In the genomic region with DNA sequence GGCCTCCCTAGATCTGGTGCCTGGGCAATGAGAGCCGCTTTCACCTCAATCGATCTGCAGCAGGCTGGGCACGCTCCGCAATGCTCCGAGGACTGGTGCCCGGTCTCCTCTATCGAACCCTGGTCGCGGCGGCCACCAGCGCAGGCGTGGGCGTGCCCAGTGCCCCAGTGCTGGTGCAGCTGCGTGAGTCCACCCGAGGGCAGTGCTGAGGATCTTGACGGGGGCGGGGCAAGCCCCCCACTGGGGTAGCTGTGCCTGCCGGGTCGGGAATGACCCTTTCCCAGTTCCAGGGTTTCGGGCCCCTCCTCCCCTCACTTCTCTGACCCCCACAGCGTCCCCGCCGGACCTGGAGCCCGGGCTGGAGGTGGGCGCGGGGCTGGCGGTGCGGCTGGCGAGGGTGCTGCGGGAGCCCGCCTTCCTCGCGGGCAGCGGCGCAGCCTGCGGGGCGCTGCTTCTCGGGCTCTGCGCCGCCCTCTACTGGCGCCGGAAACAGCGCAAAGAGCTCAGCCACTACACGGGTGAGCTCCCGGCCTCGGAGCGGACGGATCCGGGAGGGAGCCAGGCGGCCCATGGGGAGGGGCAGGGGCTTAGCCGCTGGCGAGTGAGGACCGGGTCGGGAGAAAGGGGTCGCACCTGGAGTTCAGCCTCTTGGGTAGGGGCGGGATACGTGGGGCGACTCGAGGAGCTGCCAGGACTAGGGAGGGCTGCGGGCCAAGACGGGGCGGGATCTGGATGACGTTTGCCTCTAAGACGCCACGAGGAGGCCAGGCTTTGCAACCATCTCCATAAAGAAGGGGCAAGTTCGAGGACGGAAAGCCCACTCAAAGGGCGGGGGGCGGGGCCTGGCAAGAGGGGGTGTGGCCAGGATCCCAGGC, we compare ENCODE assay signal across 8 cellular contexts. TPM values are rescaled to one million over a fixed set of nuclear protein-coding genes. Genes with fewer than 3 reads are reported as not detected.
DNase-seq lines count a peak whose midpoint lies in the region; ATAC-seq and TF ChIP-seq lines count a peak whose summit lies in the region.

No MANE protein-coding gene starts in this region.

- WGBS in right lobe of liver (ENCODE audit: insufficient coverage, low coverage, low lambda C conversion rate, missing lambda C conversion rate): 1% methylated on average over 11 of the region's 69 CpGs

- H3K4me3 ChIP-seq in right lobe of liver: peak overlapping the region; percentile 42 to 68 (median 63)

- ATAC-seq in GM18868 (IDR thresholded peaks at IDR 0.05; ENCODE audit: unreplicated experiment): peak; percentile 93
- ATAC-seq in HG03108 (IDR thresholded peaks at IDR 0.05; ENCODE audit: unreplicated experiment): peak; percentile 96
- peak; percentile 92 to 96 (median 94) for ATAC-seq in right lobe of liver

- DNase-seq in AG08395 (ENCODE audit: low spot score) (peak; percentile 91), NCI-H524 treated with DMSO at 0.1 percent for 48 hours (lab: John Stamatoyannopoulos, UW) (peak; percentile 74), dermis blood vessel endothelial cell (peak; percentile 97), right lobe of liver (peak; percentile 82 to 87 (median 86))
- DNase-seq in activated CD4-positive, alpha-beta T cell treated with anti-CD3 and anti-CD28 coated beads, Interleukin-2, amount 50 U/mL, for 1 hour: peak; percentile 70
- peak; percentile 80 for DNase-seq in stimulated activated CD4-positive, alpha-beta T cell treated with anti-CD3 and anti-CD28 coated beads, Interleukin-4, amount 100 ng/mL, for 1 hour

- no peaks in the 10 kb centered on the region for H3K36me3 ChIP-seq in right lobe of liver

- no peaks in the 10 kb centered on the region for H3K27me3 ChIP-seq in right lobe of liver

- intact Hi-C loops in right lobe of liver (cut with DNase I): no loop called here

- H3K9me3 ChIP-seq in right lobe of liver: no peaks in the 10 kb centered on the region

- H3K4me1 ChIP-seq in right lobe of liver: peaks cover 0 to 7% (median 0%) of the 10 kb centered on the region in 4 donors

- H3K27ac ChIP-seq in right lobe of liver: peak overlapping the region; percentile 71 to 85 (median 76)

- peak; percentile 64 to 82 (median 80) for TF ChIP-seq CTCF in right lobe of liver (IDR thresholded peaks at IDR 0.05)

- TF ChIP-seq POLR2A in right lobe of liver (IDR thresholded peaks at IDR 0.05): peak; percentile 64

RNA-seq across cellular contexts. Expression of gene ROBO3, which starts 10.9 kb away (rescaled TPM):
- total RNA-seq in dermis blood vessel endothelial cell (8.8 and 17.2 TPM in 2 replicates), right lobe of liver (1 to 10 TPM in 5 of 6 experiments, under 1 TPM in 1; 0.80 to 3.6 (median 1.8) TPM)

RNA-seq across cellular contexts. Expression of gene ROBO4, which starts 21.5 kb away (rescaled TPM):
- total RNA-seq in dermis blood vessel endothelial cell: 521 and 692 TPM in 2 replicates
- total RNA-seq in right lobe of liver: 10 to 100 TPM in 3 of 6 experiments, 1 to 10 TPM in 3; 3.6 to 18.8 (median 9.0) TPM

RNA-seq across cellular contexts. Expression of gene HEPN1, which starts 42.9 kb away (rescaled TPM):
- total RNA-seq in dermis blood vessel endothelial cell: not detected in 2 replicates
- total RNA-seq in right lobe of liver: under 1 TPM in 1 of 6 experiments, not detected in 5; 0.18 TPM

RNA-seq across cellular contexts. Expression of gene HEPACAM, which starts 59.7 kb away (rescaled TPM):
- total RNA-seq in dermis blood vessel endothelial cell (under 0.01 TPM in 1 of 2 replicates, not detected in the other), right lobe of liver (10 to 100 TPM in 1 of 6 experiments, 1 to 10 TPM in 4, under 1 TPM in 1; 0.30 to 30.8 (median 2.3) TPM)

Comparison
In these comparisons a context has a peak if more than half of its experiments do, and no peak if none do; other contexts are left out.
1. Peak in every context shown above with its lines: DNase-seq, ATAC-seq, H3K4me3 ChIP-seq and H3K27ac ChIP-seq.
2. RNA of gene ROBO4, which starts 21.5 kb away (total RNA-seq): 521 to 692 TPM in dermis blood vessel endothelial cell; 3.6 to 18.8 TPM in right lobe of liver; every median in the first group is over 10 times any median in the second.